17 cellular contexts compared by ENCODE assay signal in the genomic region with DNA sequence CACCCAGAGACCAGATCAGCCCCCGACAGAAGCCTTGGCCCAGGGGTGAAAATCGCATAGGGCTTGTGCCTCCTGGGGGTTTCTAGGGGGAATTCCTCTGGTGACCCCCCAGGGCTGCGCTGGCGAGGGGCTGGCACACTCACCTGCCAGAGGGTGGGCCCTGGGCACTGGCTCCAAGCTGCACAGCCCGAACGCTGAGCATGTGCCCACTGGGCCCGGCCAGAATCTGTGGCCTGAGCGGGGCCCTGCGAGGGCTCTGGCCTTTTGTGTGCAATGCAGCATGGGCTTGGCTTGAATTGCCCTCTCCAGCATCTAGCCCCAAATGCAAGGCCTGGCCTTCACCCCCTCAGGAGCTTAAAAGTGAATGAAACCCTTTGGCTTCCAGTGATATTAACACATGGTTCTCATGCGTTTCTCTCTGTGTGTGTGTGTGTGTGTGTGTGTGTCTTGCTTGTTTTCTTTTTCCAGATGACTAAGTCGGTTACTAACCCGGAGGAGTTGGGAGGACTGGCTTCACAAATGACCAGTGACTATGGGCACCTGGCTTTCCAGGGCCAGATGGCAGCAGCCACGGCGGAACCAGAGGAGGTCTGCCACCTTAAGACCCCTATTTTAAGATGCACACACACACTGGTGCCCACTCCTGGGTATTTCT.
DNase-seq lines count a peak whose midpoint lies in the region; ATAC-seq, FAIRE-seq and TF ChIP-seq lines count a peak whose summit lies in the region.
"Had no signal": no experiment of that assay in that cellular context is flagged by ENCODE, and none has a peak within 500 bp of the region (broad histone marks: within the 10 kb centered on the region; RNA-seq: fewer than 3 reads in every experiment).

No MANE protein-coding gene starts in this region.

- DNase-seq in AG10803 (ENCODE audit: low read depth) (peak; percentile 89), HS-27A (ENCODE audit: low read depth) (peak; percentile 77), chondrocyte (ENCODE audit: low spot score) (no peak), urothelium cell line (ENCODE audit: low spot score) (no peak), medulla oblongata (ENCODE audit: extremely low spot score) (no peak)
- no peak for DNase-seq in activated CD4-positive, alpha-beta T cell treated with anti-CD3 and anti-CD28 coated beads, Interleukin-2, amount 50 U/mL, for 1 hour
- DNase-seq: activated CD4-positive, alpha-beta T cell treated with anti-CD3 and anti-CD28 coated beads, Interleukin-2, amount 10 ng/mL, durations not matched to agents 24 days and 14 days; activated effector memory CD4-positive, alpha-beta T cell treated with Interleukin-2 at 50 U/mL for 16 hours; COR-L47; glutamatergic neuron; NCI-H1048; NCI-H524 treated with DMSO at 0.1 percent for 48 hours; tibial artery had no signal

- no peak for TF ChIP-seq CTCF in AG10803 (conservative IDR thresholded peaks at IDR 0.05; ENCODE audit: low read length)
- TF ChIP-seq CTCF in chondrocyte (IDR thresholded peaks at IDR 0.05) = no peak
- no peak for TF ChIP-seq CTCF in nephron (IDR thresholded peaks at IDR 0.05; ENCODE audit: unreplicated experiment in 3 of 3)

- FAIRE-seq in urothelium cell line (lab: Jason Lieb, UNC) = no peak
- FAIRE-seq: colon had no signal

- H3K27me3 Mint-ChIP-seq in chondrocyte (ENCODE audit: low read depth) (no peaks in the 10 kb centered on the region), nephron (ENCODE audit: low read depth) (no peaks in the 10 kb centered on the region)

- H3K27ac Mint-ChIP-seq in chondrocyte (ENCODE audit: unreplicated experiment) = peak overlapping the region; percentile 95
- H3K27ac Mint-ChIP-seq in nephron = peak overlapping the region; percentile 71 to 80 (median 74)
- H3K27ac Mint-ChIP-seq: activated CD4-positive, alpha-beta T cell treated with anti-CD3 and anti-CD28 coated beads, Interleukin-2, amount 10 ng/mL, durations not matched to agents 24 days and 14 days; memory B cell had no signal

- H3K4me3 Mint-ChIP-seq in chondrocyte (ENCODE audit: unreplicated experiment) (no peak overlapping the region), nephron (no peak overlapping the region)
- H3K4me3 Mint-ChIP-seq: activated CD4-positive, alpha-beta T cell treated with anti-CD3 and anti-CD28 coated beads, Interleukin-2, amount 10 ng/mL, durations not matched to agents 24 days and 14 days; memory B cell had no signal

- H3K4me3 ChIP-seq in AG10803 (ENCODE audit: low read length) = no peak overlapping the region
- H3K4me3 ChIP-seq: tibial artery had no signal

- H3K9me3 Mint-ChIP-seq in chondrocyte (ENCODE audit: low read depth) (no peaks in the 10 kb centered on the region), nephron (no peaks in the 10 kb centered on the region)
- H3K9me3 Mint-ChIP-seq: activated CD4-positive, alpha-beta T cell treated with anti-CD3 and anti-CD28 coated beads, Interleukin-2, amount 10 ng/mL, durations not matched to agents 24 days and 14 days; memory B cell had no signal

- H3K4me1 Mint-ChIP-seq in chondrocyte (ENCODE audit: low read depth) = peaks cover 87% of the 10 kb centered on the region
- peaks cover 48% of the 10 kb centered on the region for H3K4me1 Mint-ChIP-seq in nephron
- H3K4me1 Mint-ChIP-seq: activated CD4-positive, alpha-beta T cell treated with anti-CD3 and anti-CD28 coated beads, Interleukin-2, amount 10 ng/mL, durations not matched to agents 24 days and 14 days; memory B cell had no signal

- H3K36me3 Mint-ChIP-seq in chondrocyte (ENCODE audit: low read depth) (no peaks in the 10 kb centered on the region), nephron (ENCODE audit: low read depth) (peaks cover 23% of the 10 kb centered on the region)
- H3K36me3 Mint-ChIP-seq: memory B cell had no signal

- no peak for ATAC-seq in GM19463 (IDR thresholded peaks at IDR 0.05; ENCODE audit: unreplicated experiment)

Comparison
In these comparisons a context has a peak if more than half of its experiments do, and no peak if none do; other contexts are left out.
1. DNase-seq: peak in AG10803 (single experiment) and HS-27A (single experiment); none in chondrocyte (single experiment), urothelium cell line (single experiment), medulla oblongata (single experiment) and activated CD4-positive, alpha-beta T cell treated with anti-CD3 and anti-CD28 coated beads, Interleukin-2, amount 50 U/mL, for 1 hour (single experiment).